ENCODE assay signal across 27 cellular contexts in genomic region chr5:169960659-169961058, GRCh38. TPM values are rescaled to one million over a fixed set of nuclear protein-coding genes. Genes with fewer than 3 reads are reported as not detected.
"Had no signal": no experiment of that assay in that cellular context is flagged by ENCODE, and none has a peak within 500 bp of the region (broad histone marks: within the 10 kb centered on the region; RNA-seq: fewer than 3 reads in every experiment).

No MANE protein-coding gene starts in this region.

- H3K27ac ChIP-seq: coronary artery, esophagus muscularis mucosa, heart right ventricle, left lung, neural progenitor cell, parathyroid adenoma, right lobe of liver, suprapubic skin, transverse colon, vagina had no signal

- DNase-seq: dermis blood vessel endothelial cell; effector memory CD8-positive, alpha-beta T cell; foreskin melanocyte; glutamatergic neuron; heart right ventricle; hippocampal formation; left cardiac atrium; left lung; mesendoderm; midbrain; naive thymus-derived CD4-positive, alpha-beta T cell; right lobe of liver; small intestine; stimulated activated CD4-positive, alpha-beta T cell treated with anti-CD3 and anti-CD28 coated beads, Interleukin-15, amount 100 ng/mL, for 24 hours; stimulated activated CD4-positive, alpha-beta T cell treated with anti-CD3 and anti-CD28 coated beads, Interleukin-2, amount 100 ng/mL, for 48 hours; stimulated activated naive B cell treated with anti-CD40 and anti-IgM and Interleukin-4, amounts not matched to agents 10 μg/mL and 1 μg/mL and 100 μg/mL, for 72 hours; transverse colon had no signal

- H3K27me3 ChIP-seq: esophagus muscularis mucosa, left lung, neural progenitor cell, right lobe of liver, suprapubic skin, transverse colon, vagina had no signal

- H3K36me3 ChIP-seq: esophagus muscularis mucosa, left lung, neural progenitor cell, right lobe of liver, suprapubic skin, transverse colon, vagina had no signal

- H2AFZ ChIP-seq: neural progenitor cell, parathyroid adenoma had no signal

- ATAC-seq: effector memory CD8-positive, alpha-beta T cell; heart right ventricle; left cardiac atrium; left lung; naive thymus-derived CD4-positive, alpha-beta T cell; right lobe of liver; stimulated activated naive B cell treated with anti-CD40 and anti-IgM and Interleukin-4, amounts not matched to agents 10 μg/mL and 1 μg/mL and 100 μg/mL, for 72 hours had no signal

- H3K4me2 ChIP-seq: neural progenitor cell had no signal

- H3K9me3 ChIP-seq: esophagus muscularis mucosa, heart right ventricle, left lung, right lobe of liver, suprapubic skin, transverse colon, vagina had no signal

- FAIRE-seq: endometrium, islet of Langerhans, small intestine had no signal

- H3K4me3 ChIP-seq: coronary artery, esophagus muscularis mucosa, heart right ventricle, left lung, neural progenitor cell, right lobe of liver, suprapubic skin, transverse colon, vagina had no signal

- H3K4me1 ChIP-seq: esophagus muscularis mucosa, heart right ventricle, left lung, neural progenitor cell, parathyroid adenoma, right lobe of liver, suprapubic skin, transverse colon, vagina had no signal

- H3K9ac ChIP-seq: neural progenitor cell, parathyroid adenoma had no signal

- H3K79me2 ChIP-seq: parathyroid adenoma had no signal

RNA-seq across cellular contexts. Expression of gene INSYN2B, which starts 19.6 kb away (rescaled TPM):
- total RNA-seq: esophagus muscularis mucosa; naive thymus-derived CD4-positive, alpha-beta T cell; transverse colon; ureter had no signal
- polyA plus RNA-seq: thymus had no signal
